In genomic region chr1:161127649-161128048, GRCh38 we compare ENCODE assay signal across 18 cellular contexts. TPM values are rescaled to one million over a fixed set of nuclear protein-coding genes. Genes with fewer than 3 reads are reported as not detected.
A peak's percentile ranks its signal among the peaks of the same experiment; 100 is the strongest.
DNase-seq lines count a peak whose midpoint lies in the region; ATAC-seq and TF ChIP-seq lines count a peak whose summit lies in the region.
"Had no signal": no experiment of that assay in that cellular context is flagged by ENCODE, and none has a peak within 500 bp of the region (broad histone marks: within the 10 kb centered on the region; RNA-seq: fewer than 3 reads in every experiment).

No MANE protein-coding gene starts in this region.

- H3K79me2 ChIP-seq in H9 (ENCODE audit: insufficient read depth, low read length): 0 out of 2 replicates have a peak, but pooled peaks cover 4% of the 10 kb centered on the region

- H2AK5ac ChIP-seq in H9 (ENCODE audit: insufficient read length, low read length): no peak overlapping the region

- no peak overlapping the region for H4K8ac ChIP-seq in H9 (replicated peaks; ENCODE audit: insufficient read length, low read depth, low read length)

- WGBS in H9 (ENCODE audit: extremely low coverage, insufficient read length, low lambda C conversion rate): no CpG with 5 or more reads among the region's 2 CpGs

- peaks cover 69% of the 10 kb centered on the region for H3K36me3 Mint-ChIP-seq in CD8-positive, alpha-beta T cell
- H3K36me3 Mint-ChIP-seq in central memory CD8-positive, alpha-beta T cell (ENCODE audit: insufficient read depth): peaks cover 38% of the 10 kb centered on the region
- H3K36me3 Mint-ChIP-seq in progenitor cell of endocrine pancreas (ENCODE audit: insufficient read depth) (peaks cover 29% of the 10 kb centered on the region), H9 (ENCODE audit: insufficient read depth in 1 of 3, low read depth in 3 of 3) (peaks cover 27 to 69% (median 67%) of the 10 kb centered on the region in 3 experiments; a peak in 6 of 7 replicates)

- no peak overlapping the region for H3K27ac ChIP-seq in CD8-positive, alpha-beta T cell (ENCODE audit: low read depth, low read length)
- H3K27ac ChIP-seq in H9 (ENCODE audit: insufficient read length, low read depth, low read length): no peak overlapping the region
- H3K27ac ChIP-seq: body of pancreas, testis had no signal

- CTCF ChIA-PET in CD8-positive, alpha-beta T cell (lab: Charles Lee): interaction anchor here (0.8 to 2.5 kb wide), 8 partner anchors 9 to 186 kb away, joined by 3 to 9 read pairs (median 4); partner anchors contain the start of genes KLHDC9 and SDHC

- H3K18ac ChIP-seq in H9 (ENCODE audit: insufficient read length, low read depth, low read length): no peak overlapping the region

- no peak for TF ChIP-seq CTCF in CD8-positive, alpha-beta T cell (IDR thresholded peaks at IDR 0.05)
- no peak for TF ChIP-seq CTCF in progenitor cell of endocrine pancreas (IDR thresholded peaks at IDR 0.05; ENCODE audit: unreplicated experiment)
- TF ChIP-seq CTCF in H9 (conservative IDR thresholded peaks at IDR 0.05): no peak

- no peak for ATAC-seq in CD8-positive, alpha-beta T cell
- ATAC-seq in central memory CD8-positive, alpha-beta T cell (replicated peaks; ENCODE audit: extremely low read depth, poor library complexity, severe bottlenecking): no peak
- ATAC-seq: body of pancreas, sciatic nerve had no signal

- H3K4ac ChIP-seq in H9 (ENCODE audit: low read depth, low read length): no peak overlapping the region

- no peak overlapping the region for H4K91ac ChIP-seq in H9 (ENCODE audit: insufficient read length, low read depth, low read length)

- H3K79me1 ChIP-seq in H9 (ENCODE audit: insufficient read depth, low read depth, low read length, poor library complexity, severe bottlenecking): peaks cover 5% of the 10 kb centered on the region

- H2BK5ac ChIP-seq in H9 (ENCODE audit: insufficient read length, low read length): no peak overlapping the region

- peak overlapping the region; percentile 2 for H3K27ac Mint-ChIP-seq in CD8-positive, alpha-beta T cell
- H3K27ac Mint-ChIP-seq in central memory CD8-positive, alpha-beta T cell (ENCODE audit: low read depth): peak overlapping the region; percentile 61
- peak overlapping the region; percentile 67 for H3K27ac Mint-ChIP-seq in progenitor cell of endocrine pancreas
- no peak overlapping the region for H3K27ac Mint-ChIP-seq in H9

- peaks cover 8% of the 10 kb centered on the region for H3K23me2 ChIP-seq in H9 (ENCODE audit: insufficient read length, low read depth, low read length, poor library complexity, severe bottlenecking)

- no peak overlapping the region for H2BK20ac ChIP-seq in H9 (ENCODE audit: low read depth, low read length, poor library complexity, severe bottlenecking)

- peaks cover 11% of the 10 kb centered on the region for H3K36me3 ChIP-seq in CD8-positive, alpha-beta T cell (ENCODE audit: insufficient read depth, low read length)

- H3K9me3 ChIP-seq in CD8-positive, alpha-beta T cell (ENCODE audit: low read length): no peaks in the 10 kb centered on the region
- H3K9me3 ChIP-seq in H9 (ENCODE audit: control insufficient read depth, low read depth, low read length): no peaks in the 10 kb centered on the region
- H3K9me3 ChIP-seq: body of pancreas, testis had no signal

- H3K27me3 ChIP-seq in CD8-positive, alpha-beta T cell (ENCODE audit: insufficient read depth, low read length): no peaks in the 10 kb centered on the region
- no peaks in the 10 kb centered on the region for H3K27me3 ChIP-seq in H9 (ENCODE audit: insufficient read depth, low read length)
- H3K27me3 ChIP-seq: body of pancreas, testis had no signal

- no peaks in the 10 kb centered on the region for H4K20me1 ChIP-seq in H9 (ENCODE audit: control insufficient read depth, insufficient read depth, insufficient read length)

- intact Hi-C loops in CD8-positive, alpha-beta T cell (cut with DNase I, micrococcal nuclease): no loop called here

- no peak overlapping the region for H4K5ac ChIP-seq in H9 (ENCODE audit: insufficient read length, low read depth, low read length)

- DNase-seq in CD8-positive, alpha-beta T cell: no peak
- DNase-seq in MV-4-11 (lab: John Stamatoyannopoulos, UW): peak; percentile 77
- DNase-seq in central memory CD8-positive, alpha-beta T cell (ENCODE audit: low spot score in 2 of 2): no peak
- no peak for DNase-seq in progenitor cell of endocrine pancreas (ENCODE audit: low spot score, unreplicated experiment)
- no peak for DNase-seq in NCI-H69 (lab: John Stamatoyannopoulos, UW)
- no peak for DNase-seq in glomerular visceral epithelial cell (ENCODE audit: extremely low spot score)
- no peak for DNase-seq in H9
- DNase-seq: activated B cell treated with CpG ODN at 0.5 μM for 24 hours, activated gamma-delta T cell treated with Interleukin-2 at 50 U/mL for 16 hours, body of pancreas, dermis blood vessel endothelial cell, DMS79, NCI-H1092 treated with DMSO at 0.1 percent for 48 hours, nucleus accumbens, T-helper 1 cell, testis had no signal

- peaks cover 58% of the 10 kb centered on the region for H3K4me1 Mint-ChIP-seq in CD8-positive, alpha-beta T cell (ENCODE audit: low read depth)
- H3K4me1 Mint-ChIP-seq in central memory CD8-positive, alpha-beta T cell: peaks cover 51% of the 10 kb centered on the region
- H3K4me1 Mint-ChIP-seq in progenitor cell of endocrine pancreas (ENCODE audit: low read depth) (peaks cover 28% of the 10 kb centered on the region), H9 (peaks cover 18 to 19% of the 10 kb centered on the region in 2 experiments)

- H3K4me1 ChIP-seq in CD8-positive, alpha-beta T cell (ENCODE audit: insufficient read depth, low read length): peaks cover 47% of the 10 kb centered on the region
- no peaks in the 10 kb centered on the region for H3K4me1 ChIP-seq in H9 (ENCODE audit: insufficient read depth, low read length)

- H2BK15ac ChIP-seq in H9 (ENCODE audit: low read depth, low read length): no peak overlapping the region

- no peaks in the 10 kb centered on the region for H3K27me3 Mint-ChIP-seq in CD8-positive, alpha-beta T cell (ENCODE audit: low read depth)
- H3K27me3 Mint-ChIP-seq in central memory CD8-positive, alpha-beta T cell: no peaks in the 10 kb centered on the region
- H3K27me3 Mint-ChIP-seq in progenitor cell of endocrine pancreas (no peaks in the 10 kb centered on the region), H9 (ENCODE audit: low read depth) (no peaks in the 10 kb centered on the region)
- H3K27me3 Mint-ChIP-seq: activated B cell treated with CpG ODN at 0.5 μM for 24 hours had no signal

- H3K9ac ChIP-seq in H9 (ENCODE audit: extremely low read depth, insufficient read length, low read length): no peak overlapping the region

- no peak overlapping the region for H3T11ph ChIP-seq in H9 (ENCODE audit: low read length)

- no peak overlapping the region for H2BK12ac ChIP-seq in H9 (ENCODE audit: insufficient read length, low read depth, low read length)

- H2BK120ac ChIP-seq in H9 (ENCODE audit: low read depth, low read length, poor library complexity, severe bottlenecking): no peak overlapping the region

- H3K4me3 ChIP-seq in CD8-positive, alpha-beta T cell (ENCODE audit: low read depth, low read length): no peak overlapping the region
- H3K4me3 ChIP-seq: body of pancreas, testis had no signal

- POLR2A ChIA-PET in CD8-positive, alpha-beta T cell (lab: Charles Lee): interaction anchor here (0.6 to 1.0 kb wide), 4 partner anchors 10 to 59 kb away, joined by 3 to 5 read pairs (median 4); partner anchors contain the start of genes ARHGAP30, NIT1 and PFDN2

- H3K9me3 Mint-ChIP-seq in CD8-positive, alpha-beta T cell: no peaks in the 10 kb centered on the region
- H3K9me3 Mint-ChIP-seq in central memory CD8-positive, alpha-beta T cell: no peaks in the 10 kb centered on the region
- H3K9me3 Mint-ChIP-seq in progenitor cell of endocrine pancreas (ENCODE audit: low read depth) (no peaks in the 10 kb centered on the region), H9 (no peaks in the 10 kb centered on the region; a peak in 1 of 5 replicates)
- H3K9me3 Mint-ChIP-seq: activated B cell treated with CpG ODN at 0.5 μM for 24 hours had no signal

- no peak overlapping the region for H3K14ac ChIP-seq in H9 (ENCODE audit: insufficient read depth, low read length)

- H3K4me2 ChIP-seq in H9 (ENCODE audit: insufficient read depth, insufficient read length, low read length): no peak overlapping the region

- H3K56ac ChIP-seq in H9 (ENCODE audit: insufficient read length, low read depth, low read length): no peak overlapping the region

- no peak overlapping the region for H2AFZ ChIP-seq in H9 (ENCODE audit: low read length)

- H3K23ac ChIP-seq in H9 (ENCODE audit: insufficient read length, low read depth, low read length): no peak overlapping the region

- no peak overlapping the region for H3K4me3 Mint-ChIP-seq in CD8-positive, alpha-beta T cell
- no peak overlapping the region for H3K4me3 Mint-ChIP-seq in central memory CD8-positive, alpha-beta T cell
- H3K4me3 Mint-ChIP-seq in progenitor cell of endocrine pancreas (ENCODE audit: low read depth) (no peak overlapping the region), H9 (no peak overlapping the region)
- H3K4me3 Mint-ChIP-seq: activated B cell treated with CpG ODN at 0.5 μM for 24 hours had no signal

RNA-seq across cellular contexts. Expression of gene DEDD, which starts 4.8 kb away (rescaled TPM):
- 10 to 100 TPM; 32.4 to 34.6 TPM for total RNA-seq in CD8-positive, alpha-beta T cell
- total RNA-seq in progenitor cell of endocrine pancreas: 46.9 and 49.3 TPM in 2 replicates
- total RNA-seq in H9 (2021): 44.7 and 46.7 TPM in 2 replicates

RNA-seq across cellular contexts. Expression of gene NIT1, which starts 9.7 kb away (rescaled TPM):
- total RNA-seq in CD8-positive, alpha-beta T cell: 10 to 100 TPM; 11.5 to 12.8 TPM
- 58.6 and 59.0 TPM in 2 replicates for total RNA-seq in progenitor cell of endocrine pancreas
- total RNA-seq in H9 (2021): 39.0 and 39.6 TPM in 2 replicates

RNA-seq across cellular contexts. Expression of gene PFDN2, which starts 9.8 kb away (rescaled TPM):
- 10 to 100 TPM; 64.7 to 75.5 TPM for total RNA-seq in CD8-positive, alpha-beta T cell
- total RNA-seq in progenitor cell of endocrine pancreas: 54.8 and 57.9 TPM in 2 replicates
- total RNA-seq in H9 (2021): 71.8 and 76.1 TPM in 2 replicates

RNA-seq across cellular contexts. Expression of gene UFC1, which starts 26.1 kb away (rescaled TPM):
- total RNA-seq in CD8-positive, alpha-beta T cell: 10 to 100 TPM; 94.7 to 96.6 TPM
- total RNA-seq in progenitor cell of endocrine pancreas: 139 and 150 TPM in 2 replicates
- 93.4 and 93.5 TPM in 2 replicates for total RNA-seq in H9 (2021)

RNA-seq across cellular contexts. Expression of gene KLHDC9, which starts 29.5 kb away (rescaled TPM):
- not detected for total RNA-seq in CD8-positive, alpha-beta T cell
- total RNA-seq in progenitor cell of endocrine pancreas (14.7 and 16.7 TPM in 2 replicates), H9 (2021) (6.6 and 7.0 TPM in 2 replicates)
- total RNA-seq: mesenteric fat pad had no signal

Comparison
In these comparisons a context has a peak if more than half of its experiments do, and no peak if none do; other contexts are left out.
1. H3K27ac Mint-ChIP-seq: peak in CD8-positive, alpha-beta T cell (single experiment), central memory CD8-positive, alpha-beta T cell (single experiment) and progenitor cell of endocrine pancreas (single experiment); none in H9 (0 of 3).